Comparison of ENCODE assay signal across 29 cellular contexts in the genomic region with DNA sequence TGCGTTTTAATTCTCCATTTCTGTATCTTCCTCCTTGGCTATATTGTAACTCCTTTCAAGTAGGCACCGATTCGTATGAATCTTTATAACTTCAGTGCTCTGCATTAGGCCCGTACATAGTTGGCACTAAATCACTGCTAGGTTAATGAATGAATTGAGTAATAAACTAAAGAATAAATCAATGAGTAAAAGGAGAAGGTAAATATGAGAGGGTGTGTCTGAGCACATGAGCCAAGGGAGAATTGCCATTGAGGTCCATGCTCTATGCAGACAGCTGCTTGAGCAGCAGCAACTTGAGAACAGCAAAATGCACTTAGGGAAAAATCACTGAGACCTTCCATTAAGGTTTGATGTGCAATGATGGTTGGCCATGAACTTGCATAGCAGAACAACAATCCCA. TPM values are rescaled to one million over a fixed set of nuclear protein-coding genes. Genes with fewer than 3 reads are reported as not detected.
"Had no signal": no experiment of that assay in that cellular context is flagged by ENCODE, and none has a peak within 500 bp of the region (broad histone marks: within the 10 kb centered on the region; RNA-seq: fewer than 3 reads in every experiment).

No MANE protein-coding gene starts in this region.

- H3K36me3 ChIP-seq: left lung, lower lobe of right lung, ovary, right atrium auricular region, right lobe of liver, stomach, thyroid gland, transverse colon, upper lobe of left lung, vagina had no signal

- H3K27me3 ChIP-seq: ovary, right atrium auricular region, right lobe of liver, testis, thyroid gland, upper lobe of left lung, vagina had no signal

- H3K9me3 ChIP-seq: left lung, lower lobe of right lung, ovary, right atrium auricular region, right lobe of liver, stomach, testis, thyroid gland, transverse colon, upper lobe of left lung, vagina had no signal

- DNase-seq: hippocampal formation; kidney glomerular epithelial cell; left cardiac atrium; left lung; lower lobe of right lung; mammary epithelial cell; mesenchymal stem cell; naive thymus-derived CD4-positive, alpha-beta T cell; ovary; right lobe of liver; stimulated activated CD4-positive, alpha-beta T cell treated with anti-CD3 and anti-CD28 coated beads, Interleukin-12 subunit alpha, Interleukin-12 subunit beta, amount 100 ng/mL, for 4 hours; stimulated activated CD4-positive, alpha-beta T cell treated with anti-CD3 and anti-CD28 coated beads, Interleukin-15, amount 100 ng/mL, for 24 hours; stimulated activated CD4-positive, alpha-beta T cell treated with anti-CD3 and anti-CD28 coated beads, Interleukin-2, amount 100 ng/mL, for 24 hours; stimulated activated CD4-positive, alpha-beta T cell treated with anti-CD3 and anti-CD28 coated beads, Interleukin-4, amount 100 ng/mL, for 1 hour; stimulated activated naive B cell treated with anti-CD40 and anti-IgM and Interleukin-4, amounts not matched to agents 10 μg/mL and 1 μg/mL and 100 μg/mL, for 72 hours; stimulated activated naive CD8-positive, alpha-beta T cell treated with anti-CD3 and anti-CD28 coated beads, Interleukin-15, Interleukin-2, amounts not matched to agents 100 U/mL and 50 U/mL, for 24 hours; stomach; testis; thyroid gland; transverse colon; upper lobe of left lung had no signal

- H3K4me1 ChIP-seq: left lung, lower lobe of right lung, right atrium auricular region, right lobe of liver, testis, thyroid gland, transverse colon, upper lobe of left lung, vagina had no signal

- H3K4me3 Mint-ChIP-seq: naive thymus-derived CD4-positive, alpha-beta T cell; natural killer cell treated with Interleukin-12 subunit alpha and Interleukin-12 subunit beta and Interleukin-15 and Interleukin-18, amount 100 ng/mL, for 72 hours; stimulated activated naive B cell treated with anti-CD40 and anti-IgM and Interleukin-4, amounts not matched to agents 10 μg/mL and 1 μg/mL and 100 μg/mL, for 72 hours had no signal

- ATAC-seq: left cardiac atrium; left lung; lower lobe of right lung; naive thymus-derived CD4-positive, alpha-beta T cell; natural killer cell treated with Interleukin-12 subunit alpha and Interleukin-12 subunit beta and Interleukin-15 and Interleukin-18, amount 100 ng/mL, for 72 hours; right lobe of liver; stimulated activated naive B cell treated with anti-CD40 and anti-IgM and Interleukin-4, amounts not matched to agents 10 μg/mL and 1 μg/mL and 100 μg/mL, for 72 hours; stimulated activated naive CD8-positive, alpha-beta T cell treated with anti-CD3 and anti-CD28 coated beads, Interleukin-15, Interleukin-2, amounts not matched to agents 100 U/mL and 50 U/mL, for 24 hours had no signal

- H3K27ac ChIP-seq: left lung, lower lobe of right lung, ovary, right atrium auricular region, right lobe of liver, stomach, testis, thyroid gland, transverse colon, upper lobe of left lung, vagina had no signal

- H3K36me3 Mint-ChIP-seq: natural killer cell treated with Interleukin-12 subunit alpha and Interleukin-12 subunit beta and Interleukin-15 and Interleukin-18, amount 100 ng/mL, for 72 hours; stimulated activated naive B cell treated with anti-CD40 and anti-IgM and Interleukin-4, amounts not matched to agents 10 μg/mL and 1 μg/mL and 100 μg/mL, for 72 hours had no signal

- H3K4me3 ChIP-seq: left lung, lower lobe of right lung, ovary, right atrium auricular region, right lobe of liver, stomach, testis, thyroid gland, transverse colon, upper lobe of left lung, vagina had no signal

- H3K4me1 Mint-ChIP-seq: naive thymus-derived CD4-positive, alpha-beta T cell; stimulated activated naive B cell treated with anti-CD40 and anti-IgM and Interleukin-4, amounts not matched to agents 10 μg/mL and 1 μg/mL and 100 μg/mL, for 72 hours had no signal

- H3K27ac Mint-ChIP-seq: natural killer cell treated with Interleukin-12 subunit alpha and Interleukin-12 subunit beta and Interleukin-15 and Interleukin-18, amount 100 ng/mL, for 72 hours; progenitor cell of endocrine pancreas; stimulated activated naive B cell treated with anti-CD40 and anti-IgM and Interleukin-4, amounts not matched to agents 10 μg/mL and 1 μg/mL and 100 μg/mL, for 72 hours had no signal

RNA-seq across cellular contexts. Expression of gene TRPM8, which starts 11.2 kb away (rescaled TPM):
- total RNA-seq: left cardiac atrium; left lung; lower lobe of right lung; naive thymus-derived CD4-positive, alpha-beta T cell; natural killer cell treated with Interleukin-12 subunit alpha and Interleukin-12 subunit beta and Interleukin-15 and Interleukin-18, amount 100 ng/mL, for 72 hours; omental fat pad; progenitor cell of endocrine pancreas; pulmonary artery endothelial cell; right atrium auricular region; skeletal muscle tissue; stomach; thyroid gland; transverse colon; urinary bladder; vagina had no signal
